10 cellular contexts compared by ENCODE assay signal in the genomic region with DNA sequence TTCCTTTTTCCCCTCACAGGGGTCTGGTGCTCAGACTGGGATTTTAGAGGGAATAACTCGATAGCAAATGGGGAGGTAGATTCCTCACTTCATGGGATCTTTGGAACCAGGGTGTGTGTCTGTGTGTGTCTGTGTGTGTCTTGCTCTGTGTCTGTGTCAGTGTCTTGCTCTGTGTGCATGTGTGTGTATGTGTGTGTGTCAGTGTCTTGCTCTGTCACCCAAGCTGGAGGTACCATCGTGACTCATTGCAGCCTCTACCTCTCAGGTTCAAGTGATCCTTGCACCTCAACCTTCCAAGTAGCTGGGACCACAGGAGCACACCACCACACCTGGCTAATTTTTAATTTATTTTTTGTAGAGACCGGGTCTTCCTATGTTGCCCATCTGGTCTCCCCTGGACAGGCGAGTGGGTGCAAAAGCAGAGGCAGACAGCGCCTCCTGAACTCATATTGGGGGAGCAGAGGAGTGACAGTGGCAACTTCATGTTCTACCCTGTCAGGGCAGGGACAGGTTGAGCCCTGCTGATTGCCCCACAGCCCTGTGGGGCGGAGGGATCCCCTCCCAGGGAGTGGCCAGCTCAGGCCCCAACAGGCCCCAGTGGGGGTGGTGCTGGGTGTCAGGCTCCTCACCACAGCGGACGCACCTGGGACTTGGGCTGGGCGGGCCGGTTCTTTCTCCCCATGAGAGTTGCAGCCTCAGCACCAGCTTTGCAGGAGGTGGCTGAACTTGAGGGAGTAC. TPM values are rescaled to one million over a fixed set of nuclear protein-coding genes. Genes with fewer than 3 reads are reported as not detected.
DNase-seq lines count a peak whose midpoint lies in the region; ATAC-seq and TF ChIP-seq lines count a peak whose summit lies in the region.
"Had no signal": no experiment of that assay in that cellular context is flagged by ENCODE, and none has a peak within 500 bp of the region (broad histone marks: within the 10 kb centered on the region; RNA-seq: fewer than 3 reads in every experiment).

No MANE protein-coding gene starts in this region.

- no peak for TF ChIP-seq CTCF in MCF 10A (IDR thresholded peaks at IDR 0.05; ENCODE audit: unreplicated experiment)
- TF ChIP-seq CTCF in prostate gland (IDR thresholded peaks at IDR 0.05): no peak

- no peaks in the 10 kb centered on the region for H3K27me3 Mint-ChIP-seq in MCF 10A (ENCODE audit: insufficient read depth, unreplicated experiment)
- H3K27me3 Mint-ChIP-seq: activated CD4-positive, alpha-beta T cell treated with anti-CD3 and anti-CD28 coated beads for 36 hours had no signal

- H3K4me1 ChIP-seq in prostate gland (replicated peaks): peaks cover 22% of the 10 kb centered on the region

- WGBS in prostate gland: 48% methylated on average over 10 of the region's 10 CpGs

- peak overlapping the region; percentile 58 for H3K4me3 Mint-ChIP-seq in MCF 10A (ENCODE audit: unreplicated experiment)

- H3K27me3 ChIP-seq in prostate gland (replicated peaks; ENCODE audit: insufficient read depth): no peaks in the 10 kb centered on the region

- H3K36me3 ChIP-seq in prostate gland: no peaks in the 10 kb centered on the region

- peak; percentile 56 for TF ChIP-seq POLR2A in prostate gland (IDR thresholded peaks at IDR 0.05)

- no peaks in the 10 kb centered on the region for H3K9me3 ChIP-seq in prostate gland

- H3K27ac Mint-ChIP-seq in MCF 10A (ENCODE audit: low read depth, unreplicated experiment): peak overlapping the region; percentile 88
- H3K27ac Mint-ChIP-seq: activated CD4-positive, alpha-beta T cell treated with anti-CD3 and anti-CD28 coated beads for 36 hours had no signal

- POLR2A ChIA-PET in MCF 10A (lab: Yijun Ruan, JAX): interaction anchor here (0.6 to 5.7 kb wide), 16 partner anchors 9 to 174 kb away, joined by 3 to 99 read pairs (median 6); a partner anchor contains a TSS

- H3K4me1 Mint-ChIP-seq in MCF 10A (ENCODE audit: insufficient read depth, unreplicated experiment): peaks cover 31% of the 10 kb centered on the region

- CTCF ChIA-PET in MCF 10A (lab: Yijun Ruan, JAX): interaction anchor here (0.9 to 5.3 kb wide), 9 partner anchors 10 to 42 kb away, joined by 3 to 43 read pairs (median 7); a partner anchor contains a TSS

- peak; percentile 90 for DNase-seq in MCF 10A (ENCODE audit: unreplicated experiment)
- DNase-seq in prostate gland (ENCODE audit: low spot score): peak; percentile 87
- no peak for DNase-seq in NK-92 (lab: John Stamatoyannopoulos, UW; ENCODE audit: unreplicated experiment)
- DNase-seq in AG08395 (ENCODE audit: low spot score): no peak
- DNase-seq in GM03348 (ENCODE audit: low spot score): no peak
- no peak for DNase-seq in NK-92 treated with Interleukin-12 subunit alpha and Interleukin-12 subunit beta, amount 100 ng/mL, for 24 hours (lab: John Stamatoyannopoulos, UW)
- DNase-seq: activated CD4-positive, alpha-beta T cell treated with anti-CD3 and anti-CD28 coated beads for 36 hours; HCEC 1CT had no signal

- peaks cover 42% of the 10 kb centered on the region for H3K36me3 Mint-ChIP-seq in MCF 10A (ENCODE audit: insufficient read depth, unreplicated experiment)

- H3K27ac ChIP-seq in prostate gland: peak overlapping the region; percentile 75 to 99

- H3K9me3 Mint-ChIP-seq in MCF 10A (ENCODE audit: unreplicated experiment): no peaks in the 10 kb centered on the region

- BruUV-seq in MCF 10A (replicated peaks; lab: Mats Ljungman, UMichigan): no TSS peak

- ATAC-seq in GM19035 (IDR thresholded peaks at IDR 0.05; ENCODE audit: unreplicated experiment) (peak; percentile 63), HG03045 (IDR thresholded peaks at IDR 0.05; ENCODE audit: unreplicated experiment) (peak; percentile 53)

- H3K4me3 ChIP-seq in prostate gland: no peak overlapping the region

- intact Hi-C loops in MCF 10A (cut with micrococcal nuclease) (no loop called here), prostate gland (cut with DNase I) (no loop called here)

RNA-seq across cellular contexts. Expression of a gene that starts 10.4 kb away (rescaled TPM):
- total RNA-seq in MCF 10A (2022) (38.6 and 46.4 TPM in 2 replicates), prostate gland (10 to 100 TPM; 96.1 to 99.6 TPM)

RNA-seq across cellular contexts. Expression of a gene that starts 43.0 kb away (rescaled TPM):
- total RNA-seq in MCF 10A (2022) (45.6 and 50.5 TPM in 2 replicates), prostate gland (100 to 1,000 TPM in 1 of 2 donors, 10 to 100 TPM in 1; 48.3 to 104 TPM)

RNA-seq across cellular contexts. Expression of a gene that starts 43.2 kb away (rescaled TPM):
- total RNA-seq in MCF 10A (2022) (3.4 and 6.6 TPM in 2 replicates), prostate gland (10 to 100 TPM; 15.4 to 21.5 TPM)

RNA-seq across cellular contexts. Expression of a gene that starts 58.6 kb away (rescaled TPM):
- total RNA-seq in MCF 10A (2022) (0.47 TPM in 1 of 2 replicates, not detected in the other), prostate gland (under 1 TPM in 1 of 2 donors, not detected in 1; 0.51 TPM)

Comparison
In these comparisons a context has a peak if more than half of its experiments do, and no peak if none do; other contexts are left out.
1. DNase-seq: peak in MCF 10A (single experiment) and prostate gland (single experiment); none in NK-92 (single experiment), AG08395 (single experiment), GM03348 (single experiment) and NK-92 treated with Interleukin-12 subunit alpha and Interleukin-12 subunit beta, amount 100 ng/mL, for 24 hours (single experiment).